In genomic region chr3:138114431-138114918, GRCh38 we compare ENCODE assay signal across 9 cellular contexts. TPM values are rescaled to one million over a fixed set of nuclear protein-coding genes. Genes with fewer than 3 reads are reported as not detected.
DNase-seq lines count a peak whose midpoint lies in the region; ATAC-seq lines count a peak whose summit lies in the region.
"Had no signal": no experiment of that assay in that cellular context is flagged by ENCODE, and none has a peak within 500 bp of the region (broad histone marks: within the 10 kb centered on the region; RNA-seq: fewer than 3 reads in every experiment).

No MANE protein-coding gene starts in this region.

- H3K9ac ChIP-seq in subcutaneous abdominal adipose tissue (ENCODE audit: low read length in 5 of 5): peak overlapping the region; percentile 76 to 97 (median 90)

- no peaks in the 10 kb centered on the region for H3K9me3 Mint-ChIP-seq in activated naive CD4-positive, alpha-beta T cell treated with anti-CD3 and anti-CD28 coated beads for 36 hours
- no peaks in the 10 kb centered on the region for H3K9me3 Mint-ChIP-seq in immature natural killer cell

- peaks cover 46% of the 10 kb centered on the region for H3K27me3 Mint-ChIP-seq in activated naive CD4-positive, alpha-beta T cell treated with anti-CD3 and anti-CD28 coated beads for 36 hours (ENCODE audit: low read depth)
- H3K27me3 Mint-ChIP-seq in immature natural killer cell (ENCODE audit: low read depth in 3 of 3): peaks cover 5 to 17% (median 5%) of the 10 kb centered on the region in 3 donors

- H3K27ac Mint-ChIP-seq in activated naive CD4-positive, alpha-beta T cell treated with anti-CD3 and anti-CD28 coated beads for 36 hours: no peak overlapping the region
- H3K27ac Mint-ChIP-seq in immature natural killer cell: no peak overlapping the region

- H3K4me1 ChIP-seq in subcutaneous abdominal adipose tissue (ENCODE audit: control insufficient read depth in 5 of 5, insufficient read depth in 5 of 5, low read length in 5 of 5): peaks cover 9 to 52% (median 43%) of the 10 kb centered on the region in 5 donors

- H3K27ac ChIP-seq in subcutaneous abdominal adipose tissue (ENCODE audit: low read depth, low read length): peak overlapping the region; percentile 84

- intact Hi-C loops in activated naive CD4-positive, alpha-beta T cell treated with anti-CD3 and anti-CD28 coated beads for 36 hours (cut with micrococcal nuclease): no loop called here

- no peaks in the 10 kb centered on the region for H3K9me3 ChIP-seq in subcutaneous abdominal adipose tissue (ENCODE audit: control insufficient read depth in 5 of 5, low read length in 5 of 5)

- CTCF ChIA-PET in activated naive CD4-positive, alpha-beta T cell treated with anti-CD3 and anti-CD28 coated beads for 36 hours (lab: Charles Lee): interaction anchor here (1.4 to 6.2 kb wide), 2 partner anchors 17 to 47 kb away, joined by 5 to 153 read pairs; no protein-coding TSS in a partner anchor

- DNase-seq in activated naive CD4-positive, alpha-beta T cell treated with anti-CD3 and anti-CD28 coated beads for 36 hours: no peak
- no peak for DNase-seq in activated naive CD4-positive, alpha-beta T cell (lab: John Stamatoyannopoulos, UW)
- peak; percentile 64 for DNase-seq in amniotic epithelial cell (ENCODE audit: low read depth)
- DNase-seq in immature natural killer cell: no peak
- DNase-seq in NK-92 treated with Interleukin-12 subunit alpha and Interleukin-12 subunit beta, amount 100 ng/mL, for 24 hours (lab: John Stamatoyannopoulos, UW): no peak
- DNase-seq in amniotic stem cell (lab: John Stamatoyannopoulos, UW): no peak

- H3K4me3 Mint-ChIP-seq in activated naive CD4-positive, alpha-beta T cell treated with anti-CD3 and anti-CD28 coated beads for 36 hours: peak overlapping the region; percentile 51
- peak overlapping the region; percentile 57 to 76 (median 63) for H3K4me3 Mint-ChIP-seq in immature natural killer cell

- H3K4me1 Mint-ChIP-seq in activated naive CD4-positive, alpha-beta T cell treated with anti-CD3 and anti-CD28 coated beads for 36 hours (ENCODE audit: low read depth): peaks cover 5% of the 10 kb centered on the region
- peaks cover 11% of the 10 kb centered on the region in 2 donors for H3K4me1 Mint-ChIP-seq in immature natural killer cell

- H3K36me3 Mint-ChIP-seq in activated naive CD4-positive, alpha-beta T cell treated with anti-CD3 and anti-CD28 coated beads for 36 hours (ENCODE audit: low read depth): no peaks in the 10 kb centered on the region
- H3K36me3 Mint-ChIP-seq in immature natural killer cell: no peaks in the 10 kb centered on the region

- peak overlapping the region; percentile 76 to 90 (median 83) for H3K4me3 ChIP-seq in subcutaneous abdominal adipose tissue (ENCODE audit: low read depth in 1 of 5, low read length in 5 of 5)

- no peak for ATAC-seq in HG02885 (IDR thresholded peaks at IDR 0.05; ENCODE audit: poor library complexity, unreplicated experiment)

- no peaks in the 10 kb centered on the region for H3K27me3 ChIP-seq in subcutaneous abdominal adipose tissue (ENCODE audit: control insufficient read depth in 5 of 5, insufficient read depth in 4 of 5, low read length in 5 of 5)

- H3K36me3 ChIP-seq in subcutaneous abdominal adipose tissue (ENCODE audit: control insufficient read depth in 5 of 5, insufficient read depth in 5 of 5, low read length in 5 of 5): peaks cover 0 to 4% (median 0%) of the 10 kb centered on the region in 5 donors

RNA-seq across cellular contexts. Expression of gene DZIP1L, which starts 0.9 kb away (rescaled TPM):
- not detected for total RNA-seq in activated naive CD4-positive, alpha-beta T cell treated with anti-CD3 and anti-CD28 coated beads for 36 hours
- not detected for polyA plus RNA-seq in immature natural killer cell

RNA-seq across cellular contexts. Expression of gene A4GNT, which starts 17.7 kb away (rescaled TPM):
- total RNA-seq in activated naive CD4-positive, alpha-beta T cell treated with anti-CD3 and anti-CD28 coated beads for 36 hours: not detected
- not detected for polyA plus RNA-seq in immature natural killer cell
- total RNA-seq: dermis microvascular lymphatic vessel endothelial cell had no signal
